Comparison of ENCODE assay signal across 16 cellular contexts in the genomic region with DNA sequence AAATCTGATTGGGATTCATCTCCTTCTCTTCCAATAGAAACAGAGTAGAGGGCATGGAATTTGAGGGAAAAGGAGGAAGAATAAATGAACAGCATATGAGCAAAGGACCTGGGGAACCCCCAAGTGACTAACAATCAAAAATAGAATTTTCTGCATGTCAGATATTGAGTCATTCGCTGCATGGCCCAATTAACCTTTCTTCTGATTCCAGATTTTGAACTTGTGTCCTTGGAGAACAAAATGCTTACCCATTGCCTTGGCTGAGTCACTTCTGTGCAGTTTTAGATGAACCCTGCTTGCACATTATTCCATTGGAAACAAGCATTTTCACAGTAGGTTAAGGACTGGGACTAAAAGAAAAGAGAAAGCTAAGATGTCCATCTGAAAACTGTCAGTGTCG.
DNase-seq lines count a peak whose midpoint lies in the region; ATAC-seq and TF ChIP-seq lines count a peak whose summit lies in the region.
"Had no signal": no experiment of that assay in that cellular context is flagged by ENCODE, and none has a peak within 500 bp of the region (broad histone marks: within the 10 kb centered on the region; RNA-seq: fewer than 3 reads in every experiment).

No MANE protein-coding gene starts in this region.

- DNase-seq in AG20443 (ENCODE audit: low spot score) (peak; percentile 37), HCEC 1CT (peak; percentile 79), amniotic epithelial cell (ENCODE audit: low read depth) (peak; percentile 10), fibroblast of the conjunctiva (ENCODE audit: low read depth) (peak; percentile 35), KBM-7 (no peak), GM13977 (ENCODE audit: low spot score) (no peak), tibial artery (no peak)
- DNase-seq: COR-L47; glutamatergic neuron; H7; NCI-H1417; ovary; sigmoid colon; stimulated activated CD4-positive, alpha-beta T cell treated with anti-CD3 and anti-CD28 coated beads, Interleukin-2, amount 100 ng/mL, for 48 hours had no signal

- H3K4me1 ChIP-seq in tibial artery = peaks cover 0 to 6% (median 0%) of the 10 kb centered on the region in 4 donors
- H3K4me1 ChIP-seq: sigmoid colon, suprapubic skin had no signal

- TF ChIP-seq CTCF in GM13977 (IDR thresholded peaks at IDR 0.05; ENCODE audit: extremely low read depth, insufficient read depth, missing control alignments) (no peak), tibial artery (IDR thresholded peaks at IDR 0.05) (no peak)

- intact Hi-C loops in tibial artery (cut with DNase I; ENCODE audit: low total_unique reads) = no loop called here

- no peaks in the 10 kb centered on the region for H3K27me3 ChIP-seq in tibial artery
- H3K27me3 ChIP-seq: ovary, sigmoid colon, suprapubic skin had no signal

- no peaks in the 10 kb centered on the region for H3K9me3 ChIP-seq in tibial artery
- H3K9me3 ChIP-seq: ovary, sigmoid colon, suprapubic skin had no signal

- H3K4me3 ChIP-seq in tibial artery = no peak overlapping the region
- H3K4me3 ChIP-seq: ovary, sigmoid colon, suprapubic skin had no signal

- no peaks in the 10 kb centered on the region for H3K36me3 ChIP-seq in tibial artery
- H3K36me3 ChIP-seq: ovary, sigmoid colon, suprapubic skin had no signal

- ATAC-seq in HG02759 (IDR thresholded peaks at IDR 0.05; ENCODE audit: unreplicated experiment) = no peak

- in situ Hi-C loops in KBM-7 (cut with MboI; ENCODE audit: low pct_unique_long_range_greater_than_20kb, low sequenced_read_pairs) (no loop called here), GM13977 (cut with MboI; ENCODE audit: low pct_unique_long_range_greater_than_20kb, low sequenced_read_pairs, unreplicated experiment) (no loop called here)

- H3K27ac ChIP-seq in tibial artery = no peak overlapping the region
- H3K27ac ChIP-seq: ovary, sigmoid colon, suprapubic skin had no signal

Comparison
In these comparisons a context has a peak if more than half of its experiments do, and no peak if none do; other contexts are left out.
1. DNase-seq: peak in AG20443 (single experiment), HCEC 1CT (single experiment), amniotic epithelial cell (single experiment) and fibroblast of the conjunctiva (single experiment); none in KBM-7 (single experiment), GM13977 (single experiment) and tibial artery (0 of 2).